17 cellular contexts compared by ENCODE assay signal in genomic region chr1:3197781-3198316, GRCh38.
"Had no signal": no experiment of that assay in that cellular context is flagged by ENCODE, and none has a peak within 500 bp of the region (broad histone marks: within the 10 kb centered on the region; RNA-seq: fewer than 3 reads in every experiment).

No MANE protein-coding gene starts in this region.

- H3K27ac Mint-ChIP-seq: activated naive CD4-positive, alpha-beta T cell treated with anti-CD3 and anti-CD28 coated beads, Interleukin-2, amount 10 ng/mL, durations not matched to agents 7 days and 5 days; activated naive CD8-positive, alpha-beta T cell treated with anti-CD3 and anti-CD28 coated beads, Interleukin-2, amount 50 U/mL, for 24 hours; naive thymus-derived CD8-positive, alpha-beta T cell; T-helper 1 cell treated with Interleukin-12 subunit alpha and Interleukin-12 subunit beta and Interleukin-4 antibody, amounts not matched to agents 30 μg/mL and 1 μg/mL, for 36 hours had no signal

- DNase-seq: activated CD4-positive, alpha-beta T cell treated with anti-CD3 and anti-CD28 coated beads, Interleukin-2, amount 50 U/mL, for 1 hour; activated CD8-positive, alpha-beta memory T cell treated with anti-CD3 and anti-CD28 coated beads for 24 hours; activated CD8-positive, alpha-beta memory T cell treated with anti-CD3 and anti-CD28 coated beads, Interleukin-2, amount 50 U/mL, for 48 hours; activated effector memory CD4-positive, alpha-beta T cell treated with Interleukin-2 at 50 U/mL for 16 hours; activated naive CD4-positive, alpha-beta T cell treated with anti-CD3 and anti-CD28 coated beads, Interleukin-2, amount 10 ng/mL, durations not matched to agents 7 days and 5 days; activated naive CD8-positive, alpha-beta T cell treated with anti-CD3 and anti-CD28 coated beads, Interleukin-2, amount 50 U/mL, for 24 hours; activated T-cell treated with anti-CD3 and anti-CD28 coated beads, Interleukin-2, amount 50 U/mL, for 48 hours; anterior cingulate cortex; dermis blood vessel endothelial cell; effector memory CD4-positive, alpha-beta T cell; esophagus squamous epithelium; lower lobe of right lung; naive thymus-derived CD8-positive, alpha-beta T cell; stimulated activated CD4-positive, alpha-beta T cell treated with anti-CD3 and anti-CD28 coated beads, Interleukin-2, amount 100 ng/mL, for 24 hours; stimulated activated naive CD4-positive, alpha-beta T cell treated with Interleukin-2 at 50 U/mL for 16 hours had no signal

- H3K4me3 ChIP-seq: esophagus squamous epithelium, lower lobe of right lung had no signal

- H3K9me3 Mint-ChIP-seq: activated naive CD4-positive, alpha-beta T cell treated with anti-CD3 and anti-CD28 coated beads, Interleukin-2, amount 10 ng/mL, durations not matched to agents 7 days and 5 days; activated naive CD8-positive, alpha-beta T cell treated with anti-CD3 and anti-CD28 coated beads, Interleukin-2, amount 50 U/mL, for 24 hours; naive thymus-derived CD8-positive, alpha-beta T cell; T-helper 1 cell treated with Interleukin-12 subunit alpha and Interleukin-12 subunit beta and Interleukin-4 antibody, amounts not matched to agents 30 μg/mL and 1 μg/mL, for 36 hours had no signal

- H3K36me3 ChIP-seq: esophagus squamous epithelium, lower lobe of right lung had no signal

- H3K4me3 Mint-ChIP-seq: activated naive CD4-positive, alpha-beta T cell treated with anti-CD3 and anti-CD28 coated beads, Interleukin-2, amount 10 ng/mL, durations not matched to agents 7 days and 5 days; activated naive CD8-positive, alpha-beta T cell treated with anti-CD3 and anti-CD28 coated beads, Interleukin-2, amount 50 U/mL, for 24 hours; naive thymus-derived CD8-positive, alpha-beta T cell; T-helper 1 cell treated with Interleukin-12 subunit alpha and Interleukin-12 subunit beta and Interleukin-4 antibody, amounts not matched to agents 30 μg/mL and 1 μg/mL, for 36 hours had no signal

- H3K4me1 ChIP-seq: lower lobe of right lung had no signal

- ATAC-seq: activated CD4-positive, CD25-positive, alpha-beta regulatory T cell treated with anti-CD3 and anti-CD28 coated beads, Interleukin-2, amount 50 U/mL, for 24 hours; activated naive CD8-positive, alpha-beta T cell treated with anti-CD3 and anti-CD28 coated beads, Interleukin-2, amount 50 U/mL, for 24 hours; naive thymus-derived CD8-positive, alpha-beta T cell had no signal

- H3K27me3 Mint-ChIP-seq: activated naive CD4-positive, alpha-beta T cell treated with anti-CD3 and anti-CD28 coated beads, Interleukin-2, amount 10 ng/mL, durations not matched to agents 7 days and 5 days; activated naive CD8-positive, alpha-beta T cell treated with anti-CD3 and anti-CD28 coated beads, Interleukin-2, amount 50 U/mL, for 24 hours; naive thymus-derived CD8-positive, alpha-beta T cell had no signal

- H3K4me1 Mint-ChIP-seq: activated naive CD4-positive, alpha-beta T cell treated with anti-CD3 and anti-CD28 coated beads, Interleukin-2, amount 10 ng/mL, durations not matched to agents 7 days and 5 days; activated naive CD8-positive, alpha-beta T cell treated with anti-CD3 and anti-CD28 coated beads, Interleukin-2, amount 50 U/mL, for 24 hours; naive thymus-derived CD8-positive, alpha-beta T cell had no signal

- H3K27ac ChIP-seq: lower lobe of right lung had no signal

- H3K36me3 Mint-ChIP-seq: activated naive CD4-positive, alpha-beta T cell treated with anti-CD3 and anti-CD28 coated beads, Interleukin-2, amount 10 ng/mL, durations not matched to agents 7 days and 5 days; naive thymus-derived CD8-positive, alpha-beta T cell had no signal

- H3K9me3 ChIP-seq: esophagus squamous epithelium, lower lobe of right lung had no signal
